ENCODE assay signal across 24 cellular contexts in genomic region chr5:173903396-173904140, GRCh38.
DNase-seq lines count a peak whose midpoint lies in the region; ATAC-seq and TF ChIP-seq lines count a peak whose summit lies in the region.
"Had no signal": no experiment of that assay in that cellular context is flagged by ENCODE, and none has a peak within 500 bp of the region (broad histone marks: within the 10 kb centered on the region; RNA-seq: fewer than 3 reads in every experiment).

No MANE protein-coding gene starts in this region.

- peak overlapping the region; percentile 13; the same call in 1 of the 2 replicates for H3K27ac ChIP-seq in DOHH2 (ENCODE audit: low read depth, low read length)
- peak overlapping the region; percentile 32 for H3K27ac ChIP-seq in angular gyrus (ENCODE audit: low read depth, low read length)
- peak overlapping the region; percentile 6 for H3K27ac ChIP-seq in muscle layer of duodenum (ENCODE audit: low read length)
- H3K27ac ChIP-seq in RWPE1: no peak overlapping the region
- H3K27ac ChIP-seq: C4-2B had no signal

- H3K4me3 ChIP-seq in DOHH2 (ENCODE audit: low read length) (peak overlapping the region; percentile 26), muscle layer of duodenum (ENCODE audit: low read depth in 1 of 2, low read length in 2 of 2) (no peak overlapping the region)
- H3K4me3 ChIP-seq: body of pancreas, spleen had no signal

- H3K9me2 ChIP-seq in DOHH2 (replicated peaks; ENCODE audit: control insufficient read depth, low read length): no peaks in the 10 kb centered on the region
- H3K9me2 ChIP-seq: SK-N-SH had no signal

- POLR2A ChIA-PET in RWPE1 (lab: Yijun Ruan, JAX; ENCODE audit: low non-redundant PET): no interaction called here

- H4K20me1 ChIP-seq in DOHH2 (ENCODE audit: control insufficient read depth, insufficient read depth, low read depth, low read length): no peaks in the 10 kb centered on the region

- TF ChIP-seq CTCF in DOHH2 (IDR thresholded peaks at IDR 0.05; ENCODE audit: low read depth, low read length, poor library complexity, severe bottlenecking): no peak
- no peak for TF ChIP-seq CTCF in RWPE1 (conservative IDR thresholded peaks at IDR 0.05; ENCODE audit: low read depth)

- H3K9me3 ChIP-seq in DOHH2 (ENCODE audit: control insufficient read depth, insufficient read depth, low read length) (no peaks in the 10 kb centered on the region), muscle layer of duodenum (ENCODE audit: control insufficient read depth in 1 of 2, low read length in 2 of 2) (no peaks in the 10 kb centered on the region)
- H3K9me3 ChIP-seq: body of pancreas, SK-N-SH, spleen had no signal

- peak; percentile 49 for ATAC-seq in GM21528 (IDR thresholded peaks at IDR 0.05; ENCODE audit: low FRiP score, unreplicated experiment)
- ATAC-seq in HG02981 (IDR thresholded peaks at IDR 0.05; ENCODE audit: unreplicated experiment): no peak
- ATAC-seq: activated naive CD4-positive, alpha-beta T cell treated with anti-CD3 and anti-CD28 coated beads, Interleukin-2, amount 50 U/mL, for 72 hours; body of pancreas; natural killer cell had no signal

- peak overlapping the region; percentile 43 for H3K4me2 ChIP-seq in DOHH2 (ENCODE audit: low read length)
- H3K4me2 ChIP-seq: SK-N-SH had no signal

- H3K36me3 ChIP-seq in DOHH2 (ENCODE audit: control insufficient read depth, low read length): no peaks in the 10 kb centered on the region
- H3K36me3 ChIP-seq in muscle layer of duodenum (ENCODE audit: control insufficient read depth in 1 of 2, insufficient read depth in 2 of 2, low read length in 2 of 2): no peaks in the 10 kb centered on the region

- peaks cover 20% of the 10 kb centered on the region for H3K79me2 ChIP-seq in DOHH2 (ENCODE audit: control insufficient read depth, low read length)

- DNase-seq in RWPE1 (ENCODE audit: low spot score): no peak
- no peak for DNase-seq in activated CD8-positive, alpha-beta memory T cell treated with anti-CD3 and anti-CD28 coated beads for 24 hours
- DNase-seq in stimulated activated CD4-positive, alpha-beta T cell treated with anti-CD3 and anti-CD28 coated beads, Interleukin-12 subunit alpha, Interleukin-12 subunit beta, amount 100 ng/mL, for 4 hours: no peak
- DNase-seq: ACHN; activated CD4-positive, CD25-positive, alpha-beta regulatory T cell; body of pancreas; cortex of kidney; DMS 273 treated with DMSO at 0.1 percent for 48 hours; foreskin fibroblast; GOT3; kidney glomerular epithelial cell; natural killer cell; NCI-H1436; NCI-H2171 treated with DMSO at 0.1 percent for 48 hours; NCI-H82; SK-N-SH; spleen had no signal

- CTCF ChIA-PET in RWPE1 (lab: Yijun Ruan, JAX): interaction anchor here (0.7 to 1.4 kb wide), 2 partner anchors 8 to 277 kb away, joined by 3 to 5 read pairs; no protein-coding TSS in a partner anchor

- H3K27me3 ChIP-seq in DOHH2 (ENCODE audit: control insufficient read depth, low read length) (no peaks in the 10 kb centered on the region), muscle layer of duodenum (ENCODE audit: low read depth, low read length) (no peaks in the 10 kb centered on the region)
- H3K27me3 ChIP-seq: body of pancreas, spleen had no signal

- H3K4me1 ChIP-seq in DOHH2 (ENCODE audit: control insufficient read depth, low read length): peaks cover 65% of the 10 kb centered on the region
- peaks cover 8 to 43% of the 10 kb centered on the region in 2 donors for H3K4me1 ChIP-seq in muscle layer of duodenum (ENCODE audit: control insufficient read depth in 1 of 2, insufficient read depth in 2 of 2, low read length in 2 of 2)

- H3F3A ChIP-seq in DOHH2 (ENCODE audit: control insufficient read depth, insufficient read depth): peaks cover 16% of the 10 kb centered on the region
